Comparison of ENCODE assay signal across 1 cellular context in genomic region chr3:158644345-158644908, GRCh38.
TF ChIP-seq lines count a peak whose summit lies in the region.

Gene GFM1, plus strand, starts transcription at chr3:158644527. Its CDS starts 108 bp downstream, at chr3:158644635.

TF ChIP-seq in H1, 55 proteins besides CTCF, POLR2A, EP300 and RAD21 (continued from another document):
- TF ChIP-seq EGR1 (IDR thresholded peaks at IDR 0.05; ENCODE audit: borderline replicate concordance, low read depth, low read length) (peak; percentile 86), POU5F1 (IDR thresholded peaks at IDR 0.05; ENCODE audit: low read depth, low read length) (no peak), RBBP5 (IDR thresholded peaks at IDR 0.05; ENCODE audit: borderline replicate concordance, low read depth, low read length) (peak; percentile 91), TEAD4 (IDR thresholded peaks at IDR 0.05; ENCODE audit: low read depth, low read length) (no peak), RXRA (IDR thresholded peaks at IDR 0.05; ENCODE audit: insufficient read depth, low read depth, low read length) (no peak), ATF3 (IDR thresholded peaks at IDR 0.05; ENCODE audit: insufficient read depth, low read depth, low read length) (no peak; the same call in 1 of the 2 replicates), PHF8 (conservative IDR thresholded peaks at IDR 0.05; ENCODE audit: low read depth, low read length) (peak; percentile 88), CBX8 (IDR thresholded peaks at IDR 0.05; ENCODE audit: borderline replicate concordance, low read depth, low read length) (no peak), JUN (IDR thresholded peaks at IDR 0.05; ENCODE audit: low read depth, low read length) (no peak), SP2 (IDR thresholded peaks at IDR 0.05; ENCODE audit: low read length) (peak; percentile 51), FOSL1 (IDR thresholded peaks at IDR 0.05; ENCODE audit: insufficient read depth, low read depth, low read length) (no peak), CEBPB (IDR thresholded peaks at IDR 0.05; ENCODE audit: low read depth, low read length) (peak; percentile 30; the same call in 1 of the 2 replicates), NANOG (IDR thresholded peaks at IDR 0.05; ENCODE audit: insufficient read depth, low read depth, low read length, poor library complexity, severe bottlenecking) (peak; percentile 10), SRF (IDR thresholded peaks at IDR 0.05; ENCODE audit: low read depth, low read length) (no peak), HDAC2 (IDR thresholded peaks at IDR 0.05; ENCODE audit: borderline replicate concordance in 1 of 2, low read depth in 2 of 2, low read length in 2 of 2) (peak; percentile 50 to 97; a peak in 2 of 4 replicates), SIX5 (IDR thresholded peaks at IDR 0.05; ENCODE audit: low read depth, low read length) (peak; percentile 25; the same call in 1 of the 2 replicates), EZH2 (IDR thresholded peaks at IDR 0.05; ENCODE audit: low read depth, low read length, severe bottlenecking) (no peak), TBP (IDR thresholded peaks at IDR 0.05; ENCODE audit: low read depth, low read length) (peak; percentile 69; the same call in 1 of the 2 replicates), CHD2 (IDR thresholded peaks at IDR 0.05; ENCODE audit: low read length) (peak; percentile 81), KDM1A (IDR thresholded peaks at IDR 0.05; ENCODE audit: borderline replicate concordance, low read length) (no peak), TCF12 (IDR thresholded peaks at IDR 0.05; ENCODE audit: low read depth, low read length) (no peak), YY1 (IDR thresholded peaks at IDR 0.05; ENCODE audit: low read depth, low read length) (peak; percentile 41; the same call in 1 of the 2 replicates), CHD7 (IDR thresholded peaks at IDR 0.05; ENCODE audit: insufficient replicate concordance, low read length) (no peak), SAP30 (IDR thresholded peaks at IDR 0.05; ENCODE audit: insufficient read depth, insufficient replicate concordance, low read length) (peak; percentile 82), HDAC6 (IDR thresholded peaks at IDR 0.05; ENCODE audit: low read depth, low read length) (no peak), GABPA (IDR thresholded peaks at IDR 0.05; ENCODE audit: borderline replicate concordance, insufficient read depth, low read length) (peak; percentile 93), TAF7 (optimal IDR thresholded peaks at IDR 0.05; ENCODE audit: borderline replicate concordance, low read depth, low read length) (peak; percentile 65), POLR2AphosphoS5 (IDR thresholded peaks at IDR 0.05; ENCODE audit: low read depth, low read length) (peak; percentile 73), RFX5 (IDR thresholded peaks at IDR 0.05; ENCODE audit: borderline replicate concordance, low read depth, low read length) (no peak), SIRT6 (IDR thresholded peaks at IDR 0.05; ENCODE audit: low read length) (no peak), KDM4A (IDR thresholded peaks at IDR 0.05; ENCODE audit: low read depth, low read length, severe bottlenecking) (peak; percentile 80), TAF1 (IDR thresholded peaks at IDR 0.05; ENCODE audit: low read depth, low read length) (peak; percentile 79; the same call in 1 of the 2 replicates), ASH2L (IDR thresholded peaks at IDR 0.05; ENCODE audit: low read length) (peak; percentile 99), MAX (IDR thresholded peaks at IDR 0.05) (peak; percentile 88), BRCA1 (IDR thresholded peaks at IDR 0.05; ENCODE audit: low read depth, low read length) (no peak), E2F6 (IDR thresholded peaks at IDR 0.05) (peak; percentile 67), SP1 (IDR thresholded peaks at IDR 0.05; ENCODE audit: low read depth, low read length) (0 out of 2 replicates have a peak, but pooled peaks have one; percentile 15), SUZ12 (IDR thresholded peaks at IDR 0.05; ENCODE audit: low read length) (no peak), CHD1 (IDR thresholded peaks at IDR 0.05; ENCODE audit: low read depth, low read length) (no peak), BCL11A (IDR thresholded peaks at IDR 0.05; ENCODE audit: low read depth in 2 of 2, low read length in 2 of 2) (no peak), SP4 (IDR thresholded peaks at IDR 0.05; ENCODE audit: low read length) (no peak)
